In the genomic region with DNA sequence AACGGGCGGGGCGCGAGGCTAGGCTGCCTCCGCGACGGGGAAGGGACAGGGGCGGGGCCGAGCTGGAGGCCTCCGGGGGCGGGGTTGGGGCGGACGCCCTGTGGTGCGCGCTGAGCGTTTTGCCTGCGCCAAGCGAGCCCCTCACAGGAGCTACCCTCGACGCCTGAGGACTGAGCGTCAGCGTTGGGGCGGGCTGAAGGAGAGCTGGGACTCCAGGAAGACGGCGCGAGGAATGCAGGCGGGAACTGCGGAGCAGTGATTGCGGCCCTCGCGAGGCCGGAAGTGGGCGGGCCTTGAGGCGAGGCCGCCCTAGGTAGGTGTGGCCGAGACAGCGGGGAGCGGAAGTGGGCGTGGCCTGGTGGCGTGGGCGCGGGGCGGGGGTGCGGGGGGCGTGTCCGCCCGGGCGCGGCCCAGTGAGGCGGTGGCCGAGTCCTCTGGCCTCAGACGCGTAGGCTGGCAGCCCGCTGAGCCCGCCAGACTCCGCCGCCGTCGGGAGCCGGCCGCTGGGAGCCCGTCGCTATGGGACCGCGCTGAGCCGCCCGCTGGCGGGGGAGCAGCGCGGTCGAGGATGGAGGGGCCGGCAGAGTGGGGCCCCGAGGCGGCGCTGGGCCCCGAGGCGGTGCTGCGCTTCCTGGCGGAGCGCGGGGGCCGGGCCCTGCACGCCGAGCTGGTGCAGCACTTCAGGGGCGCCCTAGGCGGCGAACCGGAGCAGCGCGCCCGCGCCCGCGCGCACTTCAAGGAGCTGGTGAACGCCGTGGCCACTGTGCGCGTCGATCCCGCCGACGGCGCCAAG, we compare ENCODE assay signal across 8 cellular contexts. TPM values are rescaled to one million over a fixed set of nuclear protein-coding genes. Genes with fewer than 3 reads are reported as not detected.
DNase-seq lines count a peak whose midpoint lies in the region; ATAC-seq and TF ChIP-seq lines count a peak whose summit lies in the region.

A gene (minus strand): TSS at position 45 of the 793 bp plus-strand sequence. CDS start 139 bp downstream, outside the sequence.
A gene with protein sequence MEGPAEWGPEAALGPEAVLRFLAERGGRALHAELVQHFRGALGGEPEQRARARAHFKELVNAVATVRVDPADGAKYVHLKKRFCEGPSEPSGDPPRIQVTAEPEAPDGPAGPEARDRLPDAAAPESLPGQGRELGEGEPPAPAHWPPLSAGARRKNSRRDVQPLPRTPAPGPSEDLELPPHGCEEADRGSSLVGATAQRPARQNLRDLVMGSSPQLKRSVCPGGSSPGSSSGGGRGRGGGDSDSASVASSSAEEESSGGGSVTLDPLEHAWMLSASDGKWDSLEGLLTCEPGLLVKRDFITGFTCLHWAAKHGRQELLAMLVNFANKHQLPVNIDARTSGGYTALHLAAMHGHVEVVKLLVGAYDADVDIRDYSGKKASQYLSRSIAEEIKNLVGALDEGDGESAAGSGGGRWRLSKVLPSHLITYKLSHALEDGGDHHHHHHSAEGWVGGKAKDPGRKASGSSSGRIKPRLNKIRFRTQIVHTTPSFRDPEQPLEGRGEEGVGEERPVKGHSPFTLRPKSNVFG (plus strand): TSS at position 443 of the 793 bp plus-strand sequence. CDS start 126 bp downstream, at position 569.

- peaks cover 0 to 55% (median 30%) of the 10 kb centered on the region in 12 donors for H3K4me1 ChIP-seq in heart left ventricle
- peaks cover 3% of the 10 kb centered on the region for H3K4me1 ChIP-seq in parathyroid adenoma
- peaks cover 6% of the 10 kb centered on the region for H3K4me1 ChIP-seq in thymus (ENCODE audit: control insufficient read depth, insufficient read depth, low read length)

- peak within 1 kb of the TSS; percentile 23 for H3K9ac ChIP-seq in parathyroid adenoma

- H3K9me3 ChIP-seq in heart left ventricle, result no peaks in the 10 kb centered on the region
- H3K9me3 ChIP-seq in parathyroid adenoma (ENCODE audit: control insufficient read depth, low read length), result no peaks in the 10 kb centered on the region
- H3K9me3 ChIP-seq in thymus (ENCODE audit: control insufficient read depth), result peaks cover 3% of the 10 kb centered on the region

- H3K4me3 ChIP-seq in heart left ventricle, result peak within 1 kb of the TSS; percentile 57 to 91 (median 74)
- peak within 1 kb of the TSS; percentile 56 for H3K4me3 ChIP-seq in parathyroid adenoma (ENCODE audit: low read depth, low read length)
- H3K4me3 ChIP-seq in thymus (ENCODE audit: low read length), result peak within 1 kb of the TSS; percentile 62

- no peaks in the 10 kb centered on the region for H3K36me3 ChIP-seq in heart left ventricle
- no peaks in the 10 kb centered on the region for H3K36me3 ChIP-seq in parathyroid adenoma (ENCODE audit: control insufficient read depth, insufficient read depth, low read length)
- no peaks in the 10 kb centered on the region for H3K36me3 ChIP-seq in thymus (ENCODE audit: control insufficient read depth, insufficient read depth)

- peak within 1 kb of the TSS; percentile 59 for H3K4me2 ChIP-seq in parathyroid adenoma (ENCODE audit: low read length)

- intact Hi-C loops in heart left ventricle (cut with DNase I), result loop anchor here in 8 of 10 donors (2.0 to 10.0 kb wide), 10 partner anchors 51 to 487 kb away; a partner anchor contains a TSS

- WGBS in adipose tissue, 3 donors, result 1% methylated on average over 83 to 104 of the region's 104 CpGs
- 0 to 2% (median 1%) methylated on average over 9 to 104 of the region's 104 CpGs for WGBS in heart left ventricle, 4 donors
- WGBS in thymus, result 4% methylated on average over 104 of the region's 104 CpGs

- TF ChIP-seq CTCF in heart left ventricle (IDR thresholded peaks at IDR 0.05) (no peak), parathyroid adenoma (IDR thresholded peaks at IDR 0.05) (no peak)

- H3K27ac ChIP-seq in adipose tissue (ENCODE audit: low read depth, low read length) (peak within 1 kb of the TSS; percentile 94), heart left ventricle (peak within 1 kb of the TSS; percentile 89 to 100 (median 99)), parathyroid adenoma (peak within 1 kb of the TSS; percentile 91), thymus (ENCODE audit: low read depth) (peak within 1 kb of the TSS; percentile 84)

- ATAC-seq in GM21619 (IDR thresholded peaks at IDR 0.05; ENCODE audit: unreplicated experiment), result peak; percentile 65
- peak; percentile 96 to 98 (median 97) for ATAC-seq in heart left ventricle

- peaks cover 10% of the 10 kb centered on the region for H3K79me2 ChIP-seq in parathyroid adenoma

- peaks cover 0 to 16% (median 0%) of the 10 kb centered on the region in 9 donors for H3K27me3 ChIP-seq in heart left ventricle
- no peaks in the 10 kb centered on the region for H3K27me3 ChIP-seq in parathyroid adenoma (ENCODE audit: control insufficient read depth, insufficient read depth, low read length)
- peaks cover 45% of the 10 kb centered on the region for H3K27me3 ChIP-seq in thymus (ENCODE audit: control insufficient read depth, insufficient read depth)

- DNase-seq in Caki2 (ENCODE audit: low read depth) (peak; percentile 99), Kasumi-1 (lab: John Stamatoyannopoulos, UW) (peak; percentile 12 to 31), T follicular helper cell (ENCODE audit: low read depth) (peak; percentile 67), heart left ventricle (peak; percentile 96 to 98 (median 97))

- TF ChIP-seq POLR2A in heart left ventricle (IDR thresholded peaks at IDR 0.05), result peak in 1 of 2 donors; percentile 95

- peak within 1 kb of the TSS; percentile 69 for H2AFZ ChIP-seq in parathyroid adenoma

- in situ Hi-C loops in Caki2 (cut with HindIII; ENCODE audit: low pct_unique_long_range_greater_than_20kb, low sequenced_read_pairs), result no loop called here

RNA-seq across cellular contexts. Expression of the first gene that starts in this region (rescaled TPM):
- 57.1 and 76.8 TPM in 2 replicates for total RNA-seq in Caki2 (2014; rRNA removed; shearing (Covaris generic); ENCODE audit: low replicate concordance)
- 10 to 100 TPM; 11.5 to 67.5 (median 42.7) TPM for polyA plus RNA-seq in adipose tissue
- total RNA-seq in heart left ventricle, result 10 to 100 TPM; 35.4 to 84.6 (median 50.0) TPM
- 10 to 100 TPM; 13.5 to 38.8 TPM for polyA plus RNA-seq in heart left ventricle
- 42.4 TPM for polyA plus RNA-seq in thymus

RNA-seq across cellular contexts. Expression of the second gene that starts in this region (rescaled TPM):
- total RNA-seq in Caki2 (2014; rRNA removed; shearing (Covaris generic); ENCODE audit: low replicate concordance), result 15.1 and 26.9 TPM in 2 replicates
- polyA plus RNA-seq in adipose tissue (1 to 10 TPM; 1.8 to 6.0 (median 5.3) TPM), heart left ventricle (1 to 10 TPM in 1 of 2 donors, under 1 TPM in 1; 0.91 to 1.8 TPM), thymus (7.4 TPM)
- total RNA-seq in heart left ventricle, result 1 to 10 TPM; 1.3 to 4.2 (median 2.3) TPM

Comparison
In these comparisons a context has a peak if more than half of its experiments do, and no peak if none do; other contexts are left out.
1. Peak in every context shown above with its lines: DNase-seq, ATAC-seq, H3K4me3 ChIP-seq and H3K27ac ChIP-seq.
2. DNase-seq: peak in every context shown above with its lines; median percentile 99 in Caki2; 97 in heart left ventricle; 67 in T follicular helper cell; 22 in Kasumi-1.